ENCODE assay signal across 1 cellular context in genomic region chr11:86702387-86702983, GRCh38.
TF ChIP-seq lines count a peak whose summit lies in the region.

No MANE protein-coding gene starts in this region.

TF ChIP-seq in HepG2, 621 proteins besides CTCF, POLR2A, EP300 and RAD21 (continued from another document):
- TF ChIP-seq ZNF580 (CRISPR knock-in tag; IDR thresholded peaks at IDR 0.05; ENCODE audit: borderline replicate concordance, low read depth) = no peak
- no peak for TF ChIP-seq ZNF18 (CRISPR knock-in tag; IDR thresholded peaks at IDR 0.05; ENCODE audit: insufficient replicate concordance)
- no peak for TF ChIP-seq ZFP82 (CRISPR knock-in tag; IDR thresholded peaks at IDR 0.05; ENCODE audit: borderline replicate concordance)
- no peak for TF ChIP-seq ZNF317 (CRISPR knock-in tag; IDR thresholded peaks at IDR 0.05)
- TF ChIP-seq, protein P1, sequence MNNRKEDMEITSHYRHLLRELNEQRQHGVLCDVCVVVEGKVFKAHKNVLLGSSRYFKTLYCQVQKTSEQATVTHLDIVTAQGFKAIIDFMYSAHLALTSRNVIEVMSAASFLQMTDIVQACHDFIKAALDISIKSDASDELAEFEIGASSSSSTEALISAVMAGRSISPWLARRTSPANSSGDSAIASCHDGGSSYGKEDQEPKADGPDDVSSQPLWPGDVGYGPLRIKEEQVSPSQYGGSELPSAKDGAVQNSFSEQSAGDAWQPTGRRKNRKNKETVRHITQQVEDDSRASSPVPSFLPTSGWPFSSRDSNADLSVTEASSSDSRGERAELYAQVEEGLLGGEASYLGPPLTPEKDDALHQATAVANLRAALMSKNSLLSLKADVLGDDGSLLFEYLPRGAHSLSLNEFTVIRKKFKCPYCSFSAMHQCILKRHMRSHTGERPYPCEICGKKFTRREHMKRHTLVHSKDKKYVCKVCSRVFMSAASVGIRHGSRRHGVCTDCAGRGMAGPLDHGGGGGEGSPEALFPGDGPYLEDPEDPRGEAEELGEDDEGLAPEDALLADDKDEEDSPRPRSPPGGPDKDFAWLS (CRISPR knock-in tag; IDR thresholded peaks at IDR 0.05; ENCODE audit: borderline replicate concordance) = no peak
- TF ChIP-seq, protein P2, sequence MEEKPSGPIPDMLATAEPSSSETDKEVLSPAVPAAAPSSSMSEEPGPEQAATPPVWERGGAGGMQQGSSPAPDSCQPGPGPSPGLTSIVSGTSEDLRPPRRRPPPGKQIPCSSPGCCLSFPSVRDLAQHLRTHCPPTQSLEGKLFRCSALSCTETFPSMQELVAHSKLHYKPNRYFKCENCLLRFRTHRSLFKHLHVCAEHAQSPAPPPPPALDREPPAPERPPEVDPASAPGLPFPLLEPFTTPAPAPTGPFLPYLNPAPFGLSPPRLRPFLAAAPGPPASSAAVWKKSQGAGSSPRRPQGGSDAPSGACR (CRISPR knock-in tag; IDR thresholded peaks at IDR 0.05) = no peak
- TF ChIP-seq AHDC1 (CRISPR knock-in tag; IDR thresholded peaks at IDR 0.05; ENCODE audit: borderline replicate concordance) = no peak
- TF ChIP-seq, protein P3, sequence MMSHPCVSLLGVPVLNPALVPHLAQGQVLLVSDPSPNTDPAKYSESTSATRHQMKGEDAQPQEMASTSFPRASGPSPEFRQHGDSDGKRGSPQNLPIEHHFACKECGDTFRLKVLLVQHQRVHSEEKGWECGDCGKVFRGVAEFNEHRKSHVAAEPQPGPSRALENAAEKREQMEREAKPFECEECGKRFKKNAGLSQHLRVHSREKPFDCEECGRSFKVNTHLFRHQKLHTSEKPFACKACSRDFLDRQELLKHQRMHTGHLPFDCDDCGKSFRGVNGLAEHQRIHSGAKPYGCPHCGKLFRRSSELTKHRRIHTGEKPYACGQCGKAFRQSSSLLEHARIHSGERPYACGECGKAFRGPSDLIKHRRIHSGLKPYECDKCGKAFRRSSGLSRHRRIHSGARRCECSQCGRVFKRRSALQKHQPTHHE (CRISPR knock-in tag; IDR thresholded peaks at IDR 0.05; ENCODE audit: borderline replicate concordance) = no peak
